In genomic region chr13:39039033-39039432, GRCh38 we compare ENCODE assay signal across 8 cellular contexts. TPM values are rescaled to one million over a fixed set of nuclear protein-coding genes. Genes with fewer than 3 reads are reported as not detected.
DNase-seq lines count a peak whose midpoint lies in the region; FAIRE-seq and TF ChIP-seq lines count a peak whose summit lies in the region.

No MANE protein-coding gene starts in this region.

- peak overlapping the region; percentile 98 for H2AFZ ChIP-seq in osteoblast (ENCODE audit: low read length)

- H3K27me3 ChIP-seq in ectodermal cell (ENCODE audit: control insufficient read depth, insufficient read depth, low read length, poor library complexity, severe bottlenecking) (no peaks in the 10 kb centered on the region), osteoblast (ENCODE audit: insufficient read depth, low read length) (no peaks in the 10 kb centered on the region)

- H3K36me3 ChIP-seq in ectodermal cell (ENCODE audit: control insufficient read depth, insufficient read depth, low read length), result no peaks in the 10 kb centered on the region
- H3K36me3 ChIP-seq in osteoblast (ENCODE audit: insufficient read depth, low read length), result no peaks in the 10 kb centered on the region

- peak; percentile 16 for FAIRE-seq in D721Med (lab: Jason Lieb, UNC)

- H3K4me1 ChIP-seq in ectodermal cell (ENCODE audit: control insufficient read depth, insufficient read depth, low read length) (peaks cover 19% of the 10 kb centered on the region), osteoblast (ENCODE audit: insufficient read depth, low read length) (peaks cover 21% of the 10 kb centered on the region)

- TF ChIP-seq CTCF in D721Med (IDR thresholded peaks at IDR 0.05; ENCODE audit: insufficient read depth, missing control alignments), result no peak
- no peak for TF ChIP-seq CTCF in osteoblast (IDR thresholded peaks at IDR 0.05; ENCODE audit: extremely low read depth, low read depth, low read length)

- H3K4me2 ChIP-seq in osteoblast (ENCODE audit: insufficient read depth, low read length), result peak overlapping the region; percentile 85

- H3K79me2 ChIP-seq in osteoblast (ENCODE audit: insufficient read depth, low read length), result peaks cover 51% of the 10 kb centered on the region

- H3K4me3 ChIP-seq in ectodermal cell (ENCODE audit: insufficient read depth, low read depth, low read length) (peak overlapping the region; percentile 95), osteoblast (ENCODE audit: insufficient read depth, low read length) (peak overlapping the region; percentile 90)

- WGBS in ectodermal cell, 2 experiments, result 75 to 76% methylated on average over 7 of the region's 7 CpGs

- H3K27ac ChIP-seq in ectodermal cell (ENCODE audit: insufficient read depth, low read depth, low read length, poor library complexity, severe bottlenecking) (no peak overlapping the region), osteoblast (ENCODE audit: low read depth, low read length) (peak overlapping the region; percentile 95)

- no peak for DNase-seq in D721Med (ENCODE audit: insufficient read length, low spot score)
- DNase-seq in NCI-H69 (lab: John Stamatoyannopoulos, UW), result peak; percentile 53
- DNase-seq in osteoblast (ENCODE audit: insufficient read length, low spot score, missing footprints), result no peak
- no peak for DNase-seq in NCI-H1105 treated with DMSO at 0.1 percent for 48 hours (lab: John Stamatoyannopoulos, UW)
- DNase-seq in NCI-H2196 treated with DMSO at 0.1 percent for 48 hours (lab: John Stamatoyannopoulos, UW; ENCODE audit: unreplicated experiment), result no peak
- no peak for DNase-seq in pons (ENCODE audit: low spot score)
- no peak for DNase-seq in epidermal melanocyte (ENCODE audit: insufficient read length, low spot score)

- H3K9me3 ChIP-seq in ectodermal cell (ENCODE audit: control insufficient read depth, low read length) (no peaks in the 10 kb centered on the region), osteoblast (ENCODE audit: low read depth, low read length) (no peaks in the 10 kb centered on the region)

- H4K20me1 ChIP-seq in osteoblast (ENCODE audit: insufficient read depth, low read length), result peaks cover 11% of the 10 kb centered on the region

RNA-seq across cellular contexts. Expression of gene NHLRC3, which starts 0.8 kb away (rescaled TPM):
- polyA plus RNA-seq in ectodermal cell (2013, experiment 1 of 4), result 28.6 TPM
- 30.8 TPM for polyA plus RNA-seq in ectodermal cell (2013, experiment 2 of 4)
- polyA plus RNA-seq in ectodermal cell (2013, experiment 3 of 4), result 20.6 TPM
- 23.4 TPM for polyA plus RNA-seq in ectodermal cell (2013, experiment 4 of 4)
- 26.4 and 32.7 TPM in 2 replicates for total RNA-seq in osteoblast

RNA-seq across cellular contexts. Expression of gene PROSER1, which starts 1.1 kb away (rescaled TPM):
- 57.9 TPM for polyA plus RNA-seq in ectodermal cell (2013, experiment 1 of 4)
- 63.4 TPM for polyA plus RNA-seq in ectodermal cell (2013, experiment 2 of 4)
- polyA plus RNA-seq in ectodermal cell (2013, experiment 3 of 4), result 44.7 TPM
- 55.8 TPM for polyA plus RNA-seq in ectodermal cell (2013, experiment 4 of 4)
- 13.4 and 18.3 TPM in 2 replicates for total RNA-seq in osteoblast

RNA-seq across cellular contexts. Expression of gene STOML3, which starts 48.4 kb away (rescaled TPM):
- polyA plus RNA-seq in ectodermal cell (2013, experiment 1 of 4), result 3.6 TPM
- polyA plus RNA-seq in ectodermal cell (2013, experiment 2 of 4), result 2.2 TPM
- 1.2 TPM for polyA plus RNA-seq in ectodermal cell (2013, experiment 3 of 4)
- 1.3 TPM for polyA plus RNA-seq in ectodermal cell (2013, experiment 4 of 4)
- total RNA-seq in osteoblast, result not detected in 2 replicates
